21 cellular contexts compared by ENCODE assay signal in the genomic region with DNA sequence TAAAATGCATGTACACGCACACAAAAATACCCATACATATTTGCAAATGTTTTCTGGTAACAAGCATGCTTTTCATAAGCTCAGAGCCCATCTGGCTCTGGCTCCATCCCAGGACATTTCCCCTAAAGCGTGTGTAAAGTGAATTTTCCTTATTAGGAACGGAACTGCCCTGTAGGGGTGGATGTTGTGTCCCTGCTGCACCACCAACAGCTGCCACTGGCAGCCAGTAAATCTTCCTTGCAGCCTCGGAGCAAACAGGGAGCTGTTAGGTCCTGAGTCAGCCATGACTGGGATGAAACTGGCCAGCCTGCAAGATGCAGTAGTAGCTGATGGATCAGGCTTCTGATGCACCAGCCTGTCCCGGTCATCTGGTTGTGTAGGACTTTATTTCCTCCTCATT.
DNase-seq lines count a peak whose midpoint lies in the region; ATAC-seq, FAIRE-seq and TF ChIP-seq lines count a peak whose summit lies in the region.
"Had no signal": no experiment of that assay in that cellular context is flagged by ENCODE, and none has a peak within 500 bp of the region (broad histone marks: within the 10 kb centered on the region; RNA-seq: fewer than 3 reads in every experiment).

No MANE protein-coding gene starts in this region.

- FAIRE-seq in H1 (lab: Jason Lieb, UNC), result no peak

- H3K36me3 ChIP-seq in GM23338 (ENCODE audit: insufficient read depth), result no peaks in the 10 kb centered on the region
- no peaks in the 10 kb centered on the region for H3K36me3 ChIP-seq in H1 (ENCODE audit: control insufficient read depth in 2 of 4, insufficient read depth in 4 of 4, low read length in 3 of 4)
- H3K36me3 ChIP-seq: gastrocnemius medialis had no signal

- H3K9me3 Mint-ChIP-seq in GM23338, result no peaks in the 10 kb centered on the region
- H3K9me3 Mint-ChIP-seq in nephron progenitor cell, result no peaks in the 10 kb centered on the region
- H3K9me3 Mint-ChIP-seq: activated CD4-positive, alpha-beta memory T cell treated with anti-CD3 and anti-CD28 coated beads for 36 hours; activated T-cell treated with anti-CD3 and anti-CD28 coated beads, Interleukin-2, amount 50 U/mL, for 24 hours had no signal

- no peak overlapping the region for H3K4ac ChIP-seq in H1 (replicated peaks; ENCODE audit: insufficient read length, low read depth, low read length)

- H3K4me2 ChIP-seq in GM23338 (no peak overlapping the region), H1 (ENCODE audit: insufficient read depth in 1 of 2, low read depth in 2 of 2, low read length in 2 of 2) (no peak overlapping the region)
- H3K4me2 ChIP-seq: smooth muscle cell had no signal

- H3K27me3 ChIP-seq in GM23338 (ENCODE audit: insufficient read depth), result no peaks in the 10 kb centered on the region
- H3K27me3 ChIP-seq in H1 (replicated peaks in 1 of 4; ENCODE audit: control insufficient read depth in 3 of 4, extremely low read depth in 1 of 4, insufficient read depth in 3 of 4, low read length in 3 of 4), result no peaks in the 10 kb centered on the region
- H3K27me3 ChIP-seq: gastrocnemius medialis had no signal

- 66% methylated on average over 5 of the region's 5 CpGs; no CpG with 5 or more reads in 1 of the 2 experiments for WGBS in H1 (ENCODE audit: extremely low coverage in 1 of 2, insufficient coverage in 1 of 2, insufficient read length in 1 of 2, insufficient replicate concordance in 2 of 2, low coverage in 1 of 2, low lambda C conversion rate in 2 of 2, missing lambda C conversion rate in 1 of 2), 2 experiments

- no peaks in the 10 kb centered on the region for H3K27me3 Mint-ChIP-seq in GM23338 (ENCODE audit: insufficient read depth, low read depth, poor library complexity)
- peaks cover 27% of the 10 kb centered on the region for H3K27me3 Mint-ChIP-seq in nephron progenitor cell (ENCODE audit: low read depth, poor library complexity)

- no peak overlapping the region for H3K4me3 Mint-ChIP-seq in GM23338
- H3K4me3 Mint-ChIP-seq in nephron progenitor cell, result no peak overlapping the region
- H3K4me3 Mint-ChIP-seq: activated CD4-positive, alpha-beta memory T cell treated with anti-CD3 and anti-CD28 coated beads for 36 hours; activated T-cell treated with anti-CD3 and anti-CD28 coated beads, Interleukin-2, amount 50 U/mL, for 24 hours; B cell; immature natural killer cell; naive thymus-derived CD4-positive, alpha-beta T cell had no signal

- H2BK120ac ChIP-seq in H1 (replicated peaks; ENCODE audit: low read depth, low read length), result no peak overlapping the region

- no peaks in the 10 kb centered on the region for H3K79me1 ChIP-seq in H1 (ENCODE audit: low read depth, low read length)

- no peak for TF ChIP-seq CTCF in GM23338 (conservative IDR thresholded peaks at IDR 0.05; ENCODE audit: low read depth in 2 of 2)
- TF ChIP-seq CTCF in H1 (IDR thresholded peaks at IDR 0.05; ENCODE audit: control extremely low read depth in 1 of 3, insufficient read depth in 1 of 3, low read depth in 1 of 3, low read length in 3 of 3), result peak; percentile 17 to 45 (median 26)
- TF ChIP-seq CTCF in nephron progenitor cell (IDR thresholded peaks at IDR 0.05), result peak; percentile 17

- H2AFZ ChIP-seq in GM23338 (no peak overlapping the region), H1 (ENCODE audit: low read length) (no peak overlapping the region)

- H3F3A ChIP-seq in GM23338 (replicated peaks; ENCODE audit: low read depth), result no peaks in the 10 kb centered on the region

- no peak overlapping the region for H2BK12ac ChIP-seq in H1 (ENCODE audit: low read depth, low read length)

- DNase-seq in GM23338 (ENCODE audit: low spot score) (peak; percentile 59), NCI-H446 treated with DMSO at 0.1 percent for 48 hours (lab: John Stamatoyannopoulos, UW) (peak; percentile 58), H1 (ENCODE audit: low read depth in 1 of 2, low spot score in 2 of 2) (no peak), nephron progenitor cell (peak; percentile 36), NCI-H187 (lab: John Stamatoyannopoulos, UW) (no peak), left ventricle myocardium superior (no peak)
- DNase-seq: activated CD4-positive, alpha-beta memory T cell treated with anti-CD3 and anti-CD28 coated beads for 36 hours; activated naive CD4-positive, alpha-beta T cell treated with anti-CD3 and anti-CD28 coated beads, Interleukin-2, amount 50 U/mL, for 16 hours; activated T-cell treated with anti-CD3 and anti-CD28 coated beads, Interleukin-2, amount 50 U/mL, for 24 hours; gastrocnemius medialis; immature natural killer cell; naive thymus-derived CD4-positive, alpha-beta T cell; NCI-H510A treated with DMSO at 0.1 percent for 48 hours; SW 1271 had no signal

- no peak overlapping the region for H4K91ac ChIP-seq in H1 (replicated peaks; ENCODE audit: insufficient read length, low read length)

- H3K79me2 ChIP-seq in GM23338 (replicated peaks; ENCODE audit: insufficient read depth) (no peaks in the 10 kb centered on the region), H1 (ENCODE audit: control insufficient read depth in 1 of 2, insufficient read depth in 2 of 2, low read length in 2 of 2) (no peaks in the 10 kb centered on the region)

- H3K9ac ChIP-seq in H1 (replicated peaks in 1 of 4; ENCODE audit: extremely low read depth in 1 of 4, low read depth in 3 of 4, low read length in 3 of 4), result no peak overlapping the region

- H3K4me3 ChIP-seq in GM23338 (no peak overlapping the region), H1 (ENCODE audit: extremely low read depth in 1 of 4, insufficient read depth in 2 of 4, low read depth in 3 of 4, low read length in 4 of 4) (no peak overlapping the region)
- H3K4me3 ChIP-seq: coronary artery, gastrocnemius medialis, smooth muscle cell had no signal

- TF ChIP-seq POLR2A in H1 (IDR thresholded peaks at IDR 0.05; ENCODE audit: control extremely low read depth in 1 of 2, low read depth in 2 of 2, low read length in 2 of 2), result no peak

- H3K4me1 Mint-ChIP-seq in GM23338 (peaks cover 3% of the 10 kb centered on the region), nephron progenitor cell (peaks cover 5% of the 10 kb centered on the region)
- H3K4me1 Mint-ChIP-seq: B cell had no signal

- CTCF ChIA-PET in H1 (lab: Charles Lee; ENCODE audit: partially characterized antibody), result interaction anchor here (1.2 to 2.0 kb wide), 5 partner anchors 14 to 68 kb away, joined by 3 to 21 read pairs (median 5); no protein-coding TSS in a partner anchor

- H3K9me3 ChIP-seq in H1 (ENCODE audit: insufficient read depth in 2 of 2, low read depth in 1 of 2, low read length in 1 of 2), result no peaks in the 10 kb centered on the region
- H3K9me3 ChIP-seq: gastrocnemius medialis had no signal

- TF ChIP-seq EP300 in H1 (IDR thresholded peaks at IDR 0.05; ENCODE audit: borderline replicate concordance in 1 of 2, low read depth in 2 of 2, low read length in 2 of 2), result no peak

- H2BK15ac ChIP-seq in H1 (ENCODE audit: low read length), result no peak overlapping the region

- POLR2A ChIA-PET in H1 (lab: Charles Lee; ENCODE audit: partially characterized antibody), result no interaction called here

- no peak overlapping the region for H3K18ac ChIP-seq in H1 (ENCODE audit: extremely low read depth, low read length)

- H3K23me2 ChIP-seq in H1 (ENCODE audit: low read depth, low read length), result no peaks in the 10 kb centered on the region

- H3K27ac Mint-ChIP-seq in GM23338 (no peak overlapping the region), nephron progenitor cell (no peak overlapping the region)
- H3K27ac Mint-ChIP-seq: activated CD4-positive, alpha-beta memory T cell treated with anti-CD3 and anti-CD28 coated beads for 36 hours; activated T-cell treated with anti-CD3 and anti-CD28 coated beads, Interleukin-2, amount 50 U/mL, for 24 hours; B cell; immature natural killer cell; naive thymus-derived CD4-positive, alpha-beta T cell; progenitor cell of endocrine pancreas had no signal

- H3K9me2 ChIP-seq in GM23338 (ENCODE audit: insufficient read depth), result no peaks in the 10 kb centered on the region; the same call in 1 of the 2 replicates

- TF ChIP-seq RAD21 in H1 (IDR thresholded peaks at IDR 0.05 in 1 of 2, conservative IDR thresholded peaks at IDR 0.05 in 1 of 2; ENCODE audit: low read depth in 2 of 2, low read length in 2 of 2), result peak; percentile 21 to 32; a peak in 3 of 4 replicates

- ATAC-seq in GM23338, result peak; percentile 97
- no peak for ATAC-seq in GM19452 (IDR thresholded peaks at IDR 0.05; ENCODE audit: unreplicated experiment)
- no peak for ATAC-seq in GM19023 (IDR thresholded peaks at IDR 0.05; ENCODE audit: unreplicated experiment)
- ATAC-seq in left ventricle myocardium superior, result no peak
- ATAC-seq: gastrocnemius medialis; naive thymus-derived CD4-positive, alpha-beta T cell had no signal

- H2AK5ac ChIP-seq in H1 (ENCODE audit: low read depth, low read length), result no peak overlapping the region

- H3K27ac ChIP-seq in GM23338 (ENCODE audit: low read depth) (no peak overlapping the region), H1 (ENCODE audit: low read depth, low read length) (no peak overlapping the region)
- H3K27ac ChIP-seq: coronary artery, epithelial cell of prostate, gastrocnemius medialis had no signal

- no peak overlapping the region for H2BK20ac ChIP-seq in H1 (ENCODE audit: low read length)

- no peak overlapping the region for H4K8ac ChIP-seq in H1 (ENCODE audit: extremely low read depth, insufficient read depth, low read length)

- H3K4me1 ChIP-seq in GM23338 (ENCODE audit: insufficient read depth) (no peaks in the 10 kb centered on the region), H1 (replicated peaks in 1 of 4; ENCODE audit: control insufficient read depth in 3 of 4, insufficient read depth in 4 of 4, low read length in 3 of 4) (no peaks in the 10 kb centered on the region)

- H4K20me1 ChIP-seq in GM23338 (replicated peaks; ENCODE audit: insufficient read depth) (no peaks in the 10 kb centered on the region), H1 (replicated peaks in 1 of 2; ENCODE audit: control insufficient read depth in 1 of 2, insufficient read depth in 2 of 2, low read length in 2 of 2) (no peaks in the 10 kb centered on the region)

- H3K23ac ChIP-seq in H1 (ENCODE audit: insufficient read length), result no peak overlapping the region

- intact Hi-C loops in left ventricle myocardium superior (cut with micrococcal nuclease), result no loop called here

- H3K36me3 Mint-ChIP-seq in GM23338 (ENCODE audit: low read depth) (no peaks in the 10 kb centered on the region), nephron progenitor cell (ENCODE audit: low read depth) (no peaks in the 10 kb centered on the region)
- H3K36me3 Mint-ChIP-seq: activated CD4-positive, alpha-beta memory T cell treated with anti-CD3 and anti-CD28 coated beads for 36 hours; immature natural killer cell; naive thymus-derived CD4-positive, alpha-beta T cell had no signal

- H2BK5ac ChIP-seq in H1 (ENCODE audit: low read depth, low read length), result no peak overlapping the region

- no peak overlapping the region for H3K14ac ChIP-seq in H1 (ENCODE audit: insufficient read length)

- H3K56ac ChIP-seq in H1 (replicated peaks; ENCODE audit: insufficient read length, low read depth, low read length), result no peak overlapping the region

- H4K5ac ChIP-seq in H1 (ENCODE audit: insufficient read length, low read depth, low read length), result no peak overlapping the region

TF ChIP-seq in GM23338, 12 proteins besides CTCF, POLR2A, EP300 and RAD21 (continues in another document):
- TF ChIP-seq EZH2 (IDR thresholded peaks at IDR 0.05; ENCODE audit: low read depth, unreplicated experiment), result no peak

TF ChIP-seq in H1, 55 proteins besides CTCF, POLR2A, EP300 and RAD21 (continues in another document):
- TF ChIP-seq BACH1 (IDR thresholded peaks at IDR 0.05; ENCODE audit: low read length) (peak; percentile 78), SUZ12 (IDR thresholded peaks at IDR 0.05; ENCODE audit: low read length) (no peak)

Comparison
In these comparisons a context has a peak if more than half of its experiments do, and no peak if none do; other contexts are left out.
1. DNase-seq: peak in GM23338 (single experiment), NCI-H446 treated with DMSO at 0.1 percent for 48 hours (single experiment) and nephron progenitor cell (single experiment); none in H1 (0 of 2), NCI-H187 (0 of 2) and left ventricle myocardium superior (single experiment).
2. CTCF ChIP-seq: peak in H1 (3 of 3) and nephron progenitor cell (single experiment); none in GM23338 (0 of 2).